ENCODE assay signal across 8 cellular contexts in the genomic region with DNA sequence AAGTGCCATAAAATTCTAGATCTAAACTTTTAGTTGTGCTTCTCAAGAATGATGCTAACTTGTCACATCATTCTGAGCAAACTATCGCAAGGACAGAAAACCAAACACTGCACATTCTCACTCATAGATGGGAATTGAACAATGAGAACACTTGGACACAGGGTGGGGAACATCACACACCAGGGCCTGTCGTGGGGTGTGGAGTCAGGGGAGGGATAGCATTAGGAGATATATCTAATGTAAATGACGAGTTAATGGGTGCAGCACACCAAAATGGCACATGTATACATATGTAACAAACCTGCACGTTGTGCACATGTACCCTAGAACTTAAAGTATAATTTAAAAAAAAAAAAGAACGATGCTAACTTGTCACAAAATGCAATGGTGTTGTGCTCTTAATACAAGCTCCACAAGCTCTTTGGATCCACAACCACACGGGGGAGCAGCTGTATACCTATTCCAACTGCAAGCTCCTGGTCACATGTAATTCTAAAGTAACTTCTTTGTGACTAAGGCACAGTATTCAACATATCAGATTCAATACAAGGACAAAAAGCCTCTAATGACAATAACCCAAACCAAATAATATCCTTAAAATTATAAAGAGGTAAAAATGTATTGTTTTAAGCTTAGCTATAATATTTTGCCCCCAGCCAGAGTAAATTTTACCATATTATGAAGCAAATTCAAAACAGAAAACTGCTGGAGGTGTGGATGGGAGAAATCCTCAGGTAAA. TPM values are rescaled to one million over a fixed set of nuclear protein-coding genes. Genes with fewer than 3 reads are reported as not detected.
A peak's percentile ranks its signal among the peaks of the same experiment; 100 is the strongest.
DNase-seq lines count a peak whose midpoint lies in the region; ATAC-seq and TF ChIP-seq lines count a peak whose summit lies in the region.
"Not testable (repeated sequence)": the region's sequence is repeated elsewhere in the genome, so short reads cannot be mapped to it uniquely, and the experiment has no call there.

No MANE protein-coding gene starts in this region.

- DNase-seq in A172 (ENCODE audit: low spot score) (peak; percentile 42), GM13976 (ENCODE audit: low spot score) (peak; percentile 20), NCI-H1436 treated with DMSO at 0.1 percent for 48 hours (lab: John Stamatoyannopoulos, UW) (peak; percentile 69), SW480 (ENCODE audit: low spot score) (peak; percentile 62), astrocyte of the hippocampus (ENCODE audit: low read depth, low spot score) (peak; percentile 82), right atrium auricular region (ENCODE audit: low spot score) (peak; percentile 67), psoas muscle (peak; percentile 31 to 53)

- not testable (repeated sequence) for H3K27me3 ChIP-seq in right atrium auricular region; psoas muscle (ENCODE audit: insufficient read depth in 3 of 3, low read length in 2 of 3)

- H3K27ac ChIP-seq in right atrium auricular region, psoas muscle: not testable (repeated sequence)

- not testable (repeated sequence) for H3K4me1 ChIP-seq in right atrium auricular region, psoas muscle

- not testable (repeated sequence) for H3K4me3 ChIP-seq in right atrium auricular region, psoas muscle

- WGBS in psoas muscle, 3 donors = 57 to 65% (median 59%) methylated on average over 6 of the region's 6 CpGs

- not testable (repeated sequence) for H3K9me3 ChIP-seq in right atrium auricular region, psoas muscle

- not testable (repeated sequence) for H3K36me3 ChIP-seq in right atrium auricular region; psoas muscle (ENCODE audit: insufficient read depth in 1 of 2, low read depth in 1 of 2)

- intact Hi-C loops in psoas muscle (cut with DNase I) = not testable (repeated sequence)

- TF ChIP-seq CTCF in GM13976 (IDR thresholded peaks at IDR 0.05; ENCODE audit: borderline replicate concordance, control extremely low read depth, extremely low read depth, insufficient read depth, missing control alignments) (peak; percentile 78), right atrium auricular region (IDR thresholded peaks at IDR 0.05) (peak; percentile 25 to 63), psoas muscle (IDR thresholded peaks at IDR 0.05) (peak; percentile 60)

- ATAC-seq in HG02938 (IDR thresholded peaks at IDR 0.05; ENCODE audit: unreplicated experiment) = peak; percentile 47
- ATAC-seq in psoas muscle = peak; percentile 82 to 98 (median 89)

- in situ Hi-C loops in GM13976 (cut with MboI; ENCODE audit: low sequenced_read_pairs, unreplicated experiment) = not testable (repeated sequence)

RNA-seq across cellular contexts. Expression of gene RAB3GAP2, which starts 53.7 kb away (rescaled TPM):
- 24.0 and 30.0 TPM in 2 replicates for total RNA-seq in A172 (2014; rRNA removed; shearing (Covaris generic))
- total RNA-seq in right atrium auricular region (10 to 100 TPM; 13.9 to 15.1 TPM), psoas muscle (10 to 100 TPM; 17.0 to 28.6 (median 27.5) TPM)
- polyA plus RNA-seq in psoas muscle = 10 to 100 TPM in 1 of 3 donors, 1 to 10 TPM in 2; 5.8 to 18.6 (median 6.8) TPM

Comparison
In these comparisons a context has a peak if more than half of its experiments do, and no peak if none do; other contexts are left out.
1. DNase-seq: peak in every context shown above with its lines; median percentile 82 in astrocyte of the hippocampus; 69 in NCI-H1436 treated with DMSO at 0.1 percent for 48 hours; 67 in right atrium auricular region; 62 in SW480; 42 in A172; 42 in psoas muscle; 20 in GM13976.